In the genomic region with DNA sequence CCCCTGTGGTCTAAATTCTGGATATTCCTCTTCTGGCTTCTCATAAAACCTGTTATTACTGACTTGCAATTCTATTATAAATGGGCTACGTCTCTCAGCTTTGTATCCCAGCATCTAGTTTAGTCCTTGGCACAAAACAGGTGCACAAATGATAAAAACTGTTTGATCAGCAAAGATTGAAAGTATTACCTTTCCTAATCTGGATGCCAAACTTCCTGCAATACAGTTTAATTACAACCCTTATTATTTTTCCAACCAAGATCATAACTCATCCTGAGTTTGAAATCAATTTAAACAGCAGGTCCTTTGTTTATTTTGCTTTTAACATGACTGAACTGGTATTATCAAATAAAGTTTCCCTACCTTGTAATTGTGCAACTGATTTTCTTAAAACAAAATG, we compare ENCODE assay signal across 21 cellular contexts.
"Had no signal": no experiment of that assay in that cellular context is flagged by ENCODE, and none has a peak within 500 bp of the region (broad histone marks: within the 10 kb centered on the region; RNA-seq: fewer than 3 reads in every experiment).

No MANE protein-coding gene starts in this region.

- H3K36me3 Mint-ChIP-seq: natural killer cell treated with Interleukin-12 subunit alpha and Interleukin-12 subunit beta and Interleukin-15 and Interleukin-18, amount 100 ng/mL, for 72 hours had no signal

- H3K4me1 Mint-ChIP-seq: stimulated activated naive B cell treated with anti-CD40 and anti-IgM and Interleukin-4, amounts not matched to agents 10 μg/mL and 1 μg/mL and 100 μg/mL, for 72 hours had no signal

- DNase-seq: activated CD4-positive, alpha-beta T cell treated with anti-CD3 and anti-CD28 coated beads for 1 hour; activated CD4-positive, alpha-beta T cell treated with anti-CD3 and anti-CD28 coated beads, Interleukin-2, amount 50 U/mL, for 1 hour; activated CD8-positive, alpha-beta T cell treated with anti-CD3 and anti-CD28 coated beads, Interleukin-2, amount 10 ng/mL, durations not matched to agents 7 days and 5 days; activated effector memory CD4-positive, alpha-beta T cell treated with Interleukin-2 at 50 U/mL for 16 hours; activated naive CD4-positive, alpha-beta T cell treated with Interleukin-2 at 50 U/mL for 16 hours; aorta; body of pancreas; dermis blood vessel endothelial cell; effector CD4-positive, alpha-beta T cell; foreskin keratinocyte; heart right ventricle; left ventricle myocardium inferior; mesendoderm; mucosa of descending colon; stimulated activated CD4-positive, alpha-beta T cell treated with anti-CD3 and anti-CD28 coated beads, Interleukin-15, amount 100 ng/mL, for 24 hours; stimulated activated CD4-positive, alpha-beta T cell treated with anti-CD3 and anti-CD28 coated beads, Interleukin-2, amount 100 ng/mL, for 24 hours; stimulated activated naive B cell treated with anti-CD40 and anti-IgM and Interleukin-4, amounts not matched to agents 10 μg/mL and 1 μg/mL and 100 μg/mL, for 72 hours; stomach had no signal

- H3K9me3 Mint-ChIP-seq: natural killer cell treated with Interleukin-12 subunit alpha and Interleukin-12 subunit beta and Interleukin-15 and Interleukin-18, amount 100 ng/mL, for 72 hours; stimulated activated naive B cell treated with anti-CD40 and anti-IgM and Interleukin-4, amounts not matched to agents 10 μg/mL and 1 μg/mL and 100 μg/mL, for 72 hours; WTC11 had no signal

- H3K4me3 Mint-ChIP-seq: activated CD8-positive, alpha-beta T cell treated with anti-CD3 and anti-CD28 coated beads, Interleukin-2, amount 10 ng/mL, durations not matched to agents 7 days and 5 days; activated naive CD8-positive, alpha-beta T cell; natural killer cell treated with Interleukin-12 subunit alpha and Interleukin-12 subunit beta and Interleukin-15 and Interleukin-18, amount 100 ng/mL, for 72 hours; stimulated activated naive B cell treated with anti-CD40 and anti-IgM and Interleukin-4, amounts not matched to agents 10 μg/mL and 1 μg/mL and 100 μg/mL, for 72 hours; WTC11 had no signal

- ATAC-seq: activated CD8-positive, alpha-beta T cell treated with anti-CD3 and anti-CD28 coated beads, Interleukin-2, amount 10 ng/mL, durations not matched to agents 7 days and 5 days; body of pancreas; foreskin keratinocyte; heart right ventricle; mucosa of descending colon; natural killer cell treated with Interleukin-12 subunit alpha and Interleukin-12 subunit beta and Interleukin-15 and Interleukin-18, amount 100 ng/mL, for 72 hours; stimulated activated naive B cell treated with anti-CD40 and anti-IgM and Interleukin-4, amounts not matched to agents 10 μg/mL and 1 μg/mL and 100 μg/mL, for 72 hours; WTC11 had no signal

- H3K27me3 Mint-ChIP-seq: activated naive CD8-positive, alpha-beta T cell; natural killer cell treated with Interleukin-12 subunit alpha and Interleukin-12 subunit beta and Interleukin-15 and Interleukin-18, amount 100 ng/mL, for 72 hours; stimulated activated naive B cell treated with anti-CD40 and anti-IgM and Interleukin-4, amounts not matched to agents 10 μg/mL and 1 μg/mL and 100 μg/mL, for 72 hours had no signal

- H3K27ac Mint-ChIP-seq: activated CD8-positive, alpha-beta T cell treated with anti-CD3 and anti-CD28 coated beads, Interleukin-2, amount 10 ng/mL, durations not matched to agents 7 days and 5 days; activated naive CD8-positive, alpha-beta T cell; natural killer cell treated with Interleukin-12 subunit alpha and Interleukin-12 subunit beta and Interleukin-15 and Interleukin-18, amount 100 ng/mL, for 72 hours; stimulated activated naive B cell treated with anti-CD40 and anti-IgM and Interleukin-4, amounts not matched to agents 10 μg/mL and 1 μg/mL and 100 μg/mL, for 72 hours had no signal
